In the genomic region with DNA sequence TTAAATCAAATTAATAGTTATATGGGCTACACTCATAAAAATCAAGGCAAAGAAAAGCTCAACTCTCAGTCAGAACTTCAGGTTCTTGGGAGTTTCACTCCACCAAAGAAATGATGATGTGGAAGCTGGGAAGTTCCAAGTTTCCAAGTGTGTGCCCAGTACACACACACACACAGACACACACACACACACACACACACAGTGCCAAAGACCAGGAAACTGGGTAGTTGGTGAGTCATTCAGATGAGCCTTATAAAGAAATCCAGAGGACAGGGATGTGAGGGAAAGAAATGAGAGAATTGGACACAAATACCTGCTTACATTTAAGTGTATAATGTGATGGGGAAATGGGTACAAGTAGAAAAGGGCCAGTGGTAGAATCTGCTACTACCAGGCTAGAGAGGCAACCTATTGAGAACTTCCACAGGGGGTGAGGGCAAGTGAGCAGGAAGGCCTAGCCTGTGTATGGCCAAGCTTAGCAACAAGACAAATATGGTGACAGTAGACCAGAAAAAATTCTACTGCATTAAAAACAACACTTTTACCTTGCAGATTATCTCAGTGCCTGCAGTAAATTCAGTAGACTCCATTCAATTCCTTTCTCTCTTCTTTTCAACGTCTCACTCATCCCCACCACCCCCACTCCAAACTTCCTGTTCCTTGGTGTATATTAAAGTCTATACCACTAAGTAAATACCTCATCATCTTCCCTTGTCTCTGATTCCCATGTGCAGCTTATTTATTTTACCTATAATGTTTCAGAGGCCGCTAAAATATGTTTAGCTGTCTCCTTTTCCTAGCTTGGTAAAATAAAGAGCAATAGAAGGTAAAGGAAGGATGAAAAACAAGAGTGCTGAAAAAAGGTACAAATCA, we compare ENCODE assay signal across 13 cellular contexts.
DNase-seq lines count a peak whose midpoint lies in the region; ATAC-seq and TF ChIP-seq lines count a peak whose summit lies in the region.
"Had no signal": no experiment of that assay in that cellular context is flagged by ENCODE, and none has a peak within 500 bp of the region (broad histone marks: within the 10 kb centered on the region; RNA-seq: fewer than 3 reads in every experiment).

No MANE protein-coding gene starts in this region.

- 78 to 81% methylated on average over 2 of the region's 2 CpGs for WGBS in heart right ventricle, 2 donors

- no peaks in the 10 kb centered on the region for H3K36me3 Mint-ChIP-seq in endothelial cell (ENCODE audit: low read depth, unreplicated experiment)

- no peaks in the 10 kb centered on the region for H3K27me3 Mint-ChIP-seq in endothelial cell (ENCODE audit: unreplicated experiment)

- H3K9me3 ChIP-seq in mucosa of descending colon (no peaks in the 10 kb centered on the region), heart right ventricle (no peaks in the 10 kb centered on the region)

- H3K4me1 ChIP-seq in mucosa of descending colon (ENCODE audit: low read depth) = peaks cover 19% of the 10 kb centered on the region
- peaks cover 0 to under 1% (median 0%) of the 10 kb centered on the region in 9 donors for H3K4me1 ChIP-seq in heart right ventricle

- ATAC-seq in mucosa of descending colon = peak; percentile 88
- no peak for ATAC-seq in heart right ventricle
- ATAC-seq in Right ventricle myocardium superior (ENCODE audit: poor library complexity) = no peak
- ATAC-seq: GM12878 had no signal

- no peaks in the 10 kb centered on the region for H3K27me3 ChIP-seq in heart right ventricle

- H3K36me3 ChIP-seq in mucosa of descending colon (ENCODE audit: low read depth) (no peaks in the 10 kb centered on the region), heart right ventricle (no peaks in the 10 kb centered on the region)

- H3K4me1 Mint-ChIP-seq in endothelial cell (ENCODE audit: unreplicated experiment) = peaks cover 3% of the 10 kb centered on the region

- H3K27ac Mint-ChIP-seq in endothelial cell (ENCODE audit: unreplicated experiment) = no peak overlapping the region

- TF ChIP-seq CTCF in C4-2B (conservative IDR thresholded peaks at IDR 0.05) (no peak), mucosa of descending colon (IDR thresholded peaks at IDR 0.05) (no peak), heart right ventricle (IDR thresholded peaks at IDR 0.05) (no peak), endothelial cell (IDR thresholded peaks at IDR 0.05; ENCODE audit: unreplicated experiment) (no peak)

- H3K27ac ChIP-seq in C4-2B (peak overlapping the region; percentile 44; the same call in 1 of the 2 replicates), heart right ventricle (no peak overlapping the region)
- H3K27ac ChIP-seq: VCaP had no signal

- no peak overlapping the region for H3K4me3 Mint-ChIP-seq in endothelial cell (ENCODE audit: unreplicated experiment)

- intact Hi-C loops in mucosa of descending colon (cut with DNase I, micrococcal nuclease) = no loop called here
- intact Hi-C loops in heart right ventricle (cut with DNase I) = loop anchor here in 4 of 10 donors (10.0 kb wide), 2 partner anchors 107 to 487 kb away; no protein-coding TSS in a partner anchor
- intact Hi-C loops in Right ventricle myocardium superior (cut with DNase I) = loop anchor here (10.0 kb wide), 1 partner anchor 487 kb away; no protein-coding TSS in a partner anchor

- no peaks in the 10 kb centered on the region for H3K9me3 Mint-ChIP-seq in endothelial cell (ENCODE audit: unreplicated experiment)

- DNase-seq in NCI-H226 = peak; percentile 76
- DNase-seq in dermis blood vessel endothelial cell = peak; percentile 72
- DNase-seq in mucosa of descending colon = peak in 2 of 3 donors; percentile 54 to 72
- DNase-seq in heart right ventricle = no peak
- DNase-seq in Right ventricle myocardium superior = no peak
- DNase-seq in endothelial cell (ENCODE audit: low spot score) = no peak
- DNase-seq in occipital lobe (lab: John Stamatoyannopoulos, UW) = no peak
- DNase-seq: MV-4-11; NK-92 treated with Interleukin-12 subunit alpha and Interleukin-12 subunit beta, amount 100 ng/mL, for 24 hours; posterior cingulate gyrus had no signal

- H3K4me3 ChIP-seq in mucosa of descending colon (no peak overlapping the region), heart right ventricle (no peak overlapping the region)
- H3K4me3 ChIP-seq: GM12878 had no signal

Comparison
In these comparisons a context has a peak if more than half of its experiments do, and no peak if none do; other contexts are left out.
1. DNase-seq: peak in NCI-H226 (single experiment), dermis blood vessel endothelial cell (single experiment) and mucosa of descending colon (2 of 3); none in heart right ventricle (0 of 2), Right ventricle myocardium superior (single experiment), endothelial cell (single experiment) and occipital lobe (single experiment).